Comparison of ENCODE assay signal across 8 cellular contexts in genomic region chr2:43223412-43224040, GRCh38. TPM values are rescaled to one million over a fixed set of nuclear protein-coding genes. Genes with fewer than 3 reads are reported as not detected.
DNase-seq lines count a peak whose midpoint lies in the region; ATAC-seq and TF ChIP-seq lines count a peak whose summit lies in the region.

No MANE protein-coding gene starts in this region.

- no TSS peak for BruUV-seq in MCF 10A (replicated peaks; lab: Mats Ljungman, UMichigan)

- H3K9me3 ChIP-seq in upper lobe of right lung = no peaks in the 10 kb centered on the region

- H3K4me1 ChIP-seq in KMS-11 (ENCODE audit: low read depth, poor library complexity, severe bottlenecking) = peaks cover 55% of the 10 kb centered on the region
- peaks cover 52% of the 10 kb centered on the region for H3K4me1 ChIP-seq in upper lobe of right lung

- peaks cover 61% of the 10 kb centered on the region for H3K79me2 ChIP-seq in KMS-11 (ENCODE audit: insufficient read depth, low read depth)

- CTCF ChIA-PET in AG04449 (lab: Yijun Ruan, JAX) = interaction anchor here (0.8 to 15.0 kb wide), 18 partner anchors 11 to 395 kb away, joined by 3 to 293 read pairs (median 4); no protein-coding TSS in a partner anchor
- CTCF ChIA-PET in MCF 10A (lab: Yijun Ruan, JAX) = interaction anchor here (0.5 to 6.1 kb wide), 13 partner anchors 43 to 1286 kb away, joined by 3 to 59 read pairs (median 4); no protein-coding TSS in a partner anchor

- H3K27me3 ChIP-seq in KMS-11 (ENCODE audit: insufficient read depth, low read depth) = no peaks in the 10 kb centered on the region
- no peaks in the 10 kb centered on the region for H3K27me3 ChIP-seq in upper lobe of right lung

- peak overlapping the region; percentile 93 for H3K4me3 Mint-ChIP-seq in MCF 10A (ENCODE audit: unreplicated experiment)

- no peaks in the 10 kb centered on the region for H3K9me3 Mint-ChIP-seq in MCF 10A (ENCODE audit: unreplicated experiment)

- H3K27ac ChIP-seq in KMS-11 (peak overlapping the region; percentile 89; the same call in 1 of the 2 replicates), upper lobe of right lung (peak overlapping the region; percentile 98)

- peak overlapping the region; percentile 89 for H3K4me2 ChIP-seq in KMS-11

- H3K4me3 ChIP-seq in AG04449 (ENCODE audit: low read depth, low read length) (peak overlapping the region; percentile 86), KMS-11 (IDR thresholded peaks at IDR 0.05; ENCODE audit: insufficient read depth, low read depth, low read length) (no peak overlapping the region), upper lobe of right lung (peak overlapping the region; percentile 82)

- intact Hi-C loops in MCF 10A (cut with micrococcal nuclease) = loop anchor here (2.0 to 5.0 kb wide), 3 partner anchors 43 to 199 kb away; no protein-coding TSS in a partner anchor
- intact Hi-C loops in upper lobe of right lung (cut with DNase I) = loop anchor here (10.0 kb wide), 2 partner anchors 89 to 249 kb away; no protein-coding TSS in a partner anchor

- TF ChIP-seq CTCF in AG04449 (IDR thresholded peaks at IDR 0.05; ENCODE audit: insufficient read depth, low read length, missing control alignments) (no peak), KMS-11 (conservative IDR thresholded peaks at IDR 0.05; ENCODE audit: low read depth, low read length) (no peak), MCF 10A (IDR thresholded peaks at IDR 0.05; ENCODE audit: unreplicated experiment) (no peak), upper lobe of right lung (IDR thresholded peaks at IDR 0.05) (no peak)

- H3K27me3 Mint-ChIP-seq in MCF 10A (ENCODE audit: insufficient read depth, unreplicated experiment) = no peaks in the 10 kb centered on the region

- H3K9ac ChIP-seq in KMS-11 = no peak overlapping the region

- H3K36me3 ChIP-seq in KMS-11 (ENCODE audit: insufficient read depth) (peaks cover 23% of the 10 kb centered on the region), upper lobe of right lung (peaks cover 43% of the 10 kb centered on the region)

- POLR2A ChIA-PET in AG04449 (lab: Yijun Ruan, JAX) = interaction anchor here (0.6 to 1.8 kb wide), 4 partner anchors 55 to 273 kb away, joined by 3 to 8 read pairs (median 4); no protein-coding TSS in a partner anchor
- POLR2A ChIA-PET in MCF 10A (lab: Yijun Ruan, JAX) = interaction anchor here (0.6 to 13.3 kb wide), 27 partner anchors 45 to 364 kb away, joined by 3 to 329 read pairs (median 5); no protein-coding TSS in a partner anchor

- peak overlapping the region; percentile 83 for H3K27ac Mint-ChIP-seq in MCF 10A (ENCODE audit: low read depth, unreplicated experiment)

- peaks cover 9% of the 10 kb centered on the region; the same call in 1 of the 2 replicates for H4K20me1 ChIP-seq in KMS-11 (ENCODE audit: insufficient read depth)

- H3K36me3 Mint-ChIP-seq in MCF 10A (ENCODE audit: insufficient read depth, unreplicated experiment) = peaks cover 93% of the 10 kb centered on the region

- H3K4me1 Mint-ChIP-seq in MCF 10A (ENCODE audit: insufficient read depth, unreplicated experiment) = peaks cover 21% of the 10 kb centered on the region

- H2AFZ ChIP-seq in KMS-11 (ENCODE audit: low read depth) = no peak overlapping the region

- DNase-seq in AG04449 (ENCODE audit: low read depth, low spot score) (no peak), MCF 10A (ENCODE audit: unreplicated experiment) (peak; percentile 36), lung microvascular endothelial cell (ENCODE audit: low read depth in 2 of 2) (peak; percentile 31 to 52), upper lobe of right lung (no peak), NCI-H2196 (lab: John Stamatoyannopoulos, UW; ENCODE audit: unreplicated experiment) (no peak), NCI-H345 (lab: John Stamatoyannopoulos, UW) (no peak), NCI-H1092 treated with DMSO at 0.1 percent for 48 hours (lab: John Stamatoyannopoulos, UW) (no peak)

- no peak for ATAC-seq in upper lobe of right lung

RNA-seq across cellular contexts. Expression of gene ZFP36L2, which starts 2.9 kb away (rescaled TPM):
- 107 and 162 TPM in 2 replicates for total RNA-seq in MCF 10A (2022)
- total RNA-seq in lung microvascular endothelial cell = 7.7 and 11.8 TPM in 2 replicates
- total RNA-seq in upper lobe of right lung = 139 TPM

Comparison
In these comparisons a context has a peak if more than half of its experiments do, and no peak if none do; other contexts are left out.
1. DNase-seq: peak in MCF 10A (single experiment) and lung microvascular endothelial cell (2 of 2); none in AG04449 (single experiment), upper lobe of right lung (single experiment), NCI-H2196 (single experiment), NCI-H345 (single experiment) and NCI-H1092 treated with DMSO at 0.1 percent for 48 hours (single experiment).